Comparison of ENCODE assay signal across 9 cellular contexts in genomic region chr4:124940387-124940786, GRCh38.
DNase-seq lines count a peak whose midpoint lies in the region; ATAC-seq, FAIRE-seq and TF ChIP-seq lines count a peak whose summit lies in the region.
"Had no signal": no experiment of that assay in that cellular context is flagged by ENCODE, and none has a peak within 500 bp of the region (broad histone marks: within the 10 kb centered on the region; RNA-seq: fewer than 3 reads in every experiment).

No MANE protein-coding gene starts in this region.

- in situ Hi-C loops in HepG2 (cut with HindIII; ENCODE audit: extremely low pct_ligation_motif_present, low pct_unique_long_range_greater_than_20kb), result no loop called here
- in situ Hi-C loops in gastrocnemius medialis (cut with MboI; ENCODE audit: low sequenced_read_pairs in 4 of 4), result no loop called here

- H3K27me3 ChIP-seq in right lobe of liver (no peaks in the 10 kb centered on the region), HepG2 (ENCODE audit: control insufficient read depth in 1 of 2, insufficient read depth in 2 of 2, low read length in 2 of 2) (no peaks in the 10 kb centered on the region), bronchial epithelial cell (ENCODE audit: control insufficient read depth, insufficient read depth, low read length) (no peaks in the 10 kb centered on the region), gastrocnemius medialis (no peaks in the 10 kb centered on the region)

- H3K79me2 ChIP-seq in HepG2 (ENCODE audit: insufficient read depth, low read length), result no peaks in the 10 kb centered on the region

- no peak overlapping the region for H2AFZ ChIP-seq in HepG2 (ENCODE audit: low read length)

- POLR2A ChIA-PET in HepG2 (lab: Yijun Ruan, JAX), result no interaction called here

- H3K27ac ChIP-seq in right lobe of liver (no peak overlapping the region), HepG2 (ENCODE audit: extremely low read length, insufficient read depth, low read length) (no peak overlapping the region), gastrocnemius medialis (no peak overlapping the region)

- H3K4me3 ChIP-seq in right lobe of liver, result no peak overlapping the region
- H3K4me3 ChIP-seq in HepG2 (replicated peaks in 1 of 3; ENCODE audit: insufficient read depth in 1 of 3, low read depth in 2 of 3, low read length in 3 of 3), result no peak overlapping the region
- H3K4me3 ChIP-seq in bronchial epithelial cell (ENCODE audit: low read depth, low read length), result no peak overlapping the region
- no peak overlapping the region for H3K4me3 ChIP-seq in gastrocnemius medialis

- DNase-seq in right lobe of liver (no peak), HepG2 (ENCODE audit: low spot score) (no peak), bronchial epithelial cell (ENCODE audit: low read depth) (peak; percentile 97), kidney glomerular epithelial cell (lab: John Stamatoyannopoulos, UW) (peak; percentile 99), NCI-H2227 treated with DMSO at 0.1 percent for 48 hours (lab: John Stamatoyannopoulos, UW) (no peak), gastrocnemius medialis (no peak)
- DNase-seq: H9 had no signal

- TF ChIP-seq RAD21 in HepG2 (CRISPR knock-in tag; IDR thresholded peaks at IDR 0.05), result no peak

- no peaks in the 10 kb centered on the region for H3K9me3 ChIP-seq in right lobe of liver
- no peaks in the 10 kb centered on the region for H3K9me3 ChIP-seq in HepG2 (ENCODE audit: low read length)
- H3K9me3 ChIP-seq in gastrocnemius medialis, result no peaks in the 10 kb centered on the region

- H3K4me2 ChIP-seq in HepG2 (ENCODE audit: low read depth, low read length), result no peak overlapping the region

- ATAC-seq in right lobe of liver (peak; percentile 19 to 69 (median 46)), HepG2 (no peak), GM18519 (IDR thresholded peaks at IDR 0.05; ENCODE audit: low FRiP score, unreplicated experiment) (no peak), HG02852 (IDR thresholded peaks at IDR 0.05; ENCODE audit: unreplicated experiment) (no peak), gastrocnemius medialis (no peak)

- TF ChIP-seq POLR2A in right lobe of liver (IDR thresholded peaks at IDR 0.05) (no peak), HepG2 (IDR thresholded peaks at IDR 0.05; ENCODE audit: insufficient read depth in 1 of 2, low read depth in 2 of 2, low read length in 2 of 2) (no peak), gastrocnemius medialis (IDR thresholded peaks at IDR 0.05) (no peak)

- CTCF ChIA-PET in HepG2 (lab: Yijun Ruan, JAX; ENCODE audit: low intra/inter-chr PET ratio, low total read pairs), result no interaction called here

- BruUV-seq in HepG2 (replicated peaks; lab: Mats Ljungman, UMichigan), result no TSS peak

- no peak overlapping the region for H3K9ac ChIP-seq in HepG2 (ENCODE audit: insufficient read depth, low read depth, low read length)

- TF ChIP-seq EP300 in HepG2 (IDR thresholded peaks at IDR 0.05; ENCODE audit: low read depth in 2 of 2, low read length in 2 of 2) (no peak), HepG2 (CRISPR knock-in tag; IDR thresholded peaks at IDR 0.05; ENCODE audit: borderline replicate concordance) (no peak)

- H3K36me3 ChIP-seq in right lobe of liver, result no peaks in the 10 kb centered on the region
- H3K36me3 ChIP-seq in HepG2 (replicated peaks in 1 of 2; ENCODE audit: control insufficient read depth in 1 of 2, insufficient read depth in 2 of 2, low read length in 2 of 2), result no peaks in the 10 kb centered on the region
- H3K36me3 ChIP-seq in bronchial epithelial cell (ENCODE audit: control insufficient read depth, insufficient read depth, low read length), result no peaks in the 10 kb centered on the region
- no peaks in the 10 kb centered on the region for H3K36me3 ChIP-seq in gastrocnemius medialis

- intact Hi-C loops in right lobe of liver (cut with DNase I), result no loop called here
- intact Hi-C loops in HepG2 (cut with micrococcal nuclease; ENCODE audit: unreplicated experiment), result loop anchor here (10.0 kb wide), 1 partner anchor 606 kb away; no protein-coding TSS in a partner anchor
- intact Hi-C loops in gastrocnemius medialis (cut with DNase I; ENCODE audit: low total_unique reads), result no loop called here

- H3K4me1 ChIP-seq in right lobe of liver (no peaks in the 10 kb centered on the region), HepG2 (ENCODE audit: insufficient read depth, low read length) (no peaks in the 10 kb centered on the region), gastrocnemius medialis (peaks cover 37 to 42% of the 10 kb centered on the region in 2 donors)

- WGBS in right lobe of liver (ENCODE audit: insufficient coverage, low coverage, low lambda C conversion rate, missing lambda C conversion rate), result 22% methylated on average over 3 of the region's 3 CpGs
- 0% methylated on average over 3 of the region's 3 CpGs for WGBS in HepG2 (ENCODE audit: low lambda C conversion rate)

- H4K20me1 ChIP-seq in HepG2 (ENCODE audit: insufficient read depth, low read length), result no peaks in the 10 kb centered on the region

- FAIRE-seq in HepG2 (lab: Jason Lieb, UNC) (no peak), bronchial epithelial cell (lab: Jason Lieb, UNC) (no peak)

- TF ChIP-seq CTCF in right lobe of liver (IDR thresholded peaks at IDR 0.05) (no peak), HepG2 (CRISPR knock-in tag; IDR thresholded peaks at IDR 0.05) (no peak), bronchial epithelial cell (IDR thresholded peaks at IDR 0.05; ENCODE audit: insufficient read depth, low read length, severe bottlenecking) (no peak), gastrocnemius medialis (IDR thresholded peaks at IDR 0.05 in 4 of 5, conservative IDR thresholded peaks at IDR 0.05 in 1 of 5) (no peak)

TF ChIP-seq in HepG2, 621 proteins besides CTCF, POLR2A, EP300 and RAD21:
- TF ChIP-seq TFAP4 (IDR thresholded peaks at IDR 0.05; ENCODE audit: borderline replicate concordance, low read depth) (no peak), MXD1 (CRISPR knock-in tag; IDR thresholded peaks at IDR 0.05) (no peak), DRAP1 (CRISPR knock-in tag; IDR thresholded peaks at IDR 0.05) (no peak), IRF2 (CRISPR knock-in tag; IDR thresholded peaks at IDR 0.05) (no peak)

Comparison
In these comparisons a context has a peak if more than half of its experiments do, and no peak if none do; other contexts are left out.
1. ATAC-seq: peak in right lobe of liver (4 of 4); none in HepG2 (single experiment), GM18519 (single experiment), HG02852 (single experiment) and gastrocnemius medialis (0 of 2).
2. DNase-seq: peak in bronchial epithelial cell (single experiment) and kidney glomerular epithelial cell (single experiment); none in right lobe of liver (0 of 3), HepG2 (single experiment), NCI-H2227 treated with DMSO at 0.1 percent for 48 hours (single experiment) and gastrocnemius medialis (0 of 2).